In genomic region chr11:60831143-60831500, GRCh38 we compare ENCODE assay signal across 8 cellular contexts. TPM values are rescaled to one million over a fixed set of nuclear protein-coding genes. Genes with fewer than 3 reads are reported as not detected.
DNase-seq lines count a peak whose midpoint lies in the region; ATAC-seq and TF ChIP-seq lines count a peak whose summit lies in the region.

No MANE protein-coding gene starts in this region.

- no peak overlapping the region for H3K27ac Mint-ChIP-seq in WTC11

- no peaks in the 10 kb centered on the region for H3K9me3 Mint-ChIP-seq in WTC11

- in situ Hi-C loops in T47D (cut with HindIII; ENCODE audit: low pct_unique_long_range_greater_than_20kb, low sequenced_read_pairs): no loop called here

- peak; percentile 93 for TF ChIP-seq CTCF in GM10266 (IDR thresholded peaks at IDR 0.05; ENCODE audit: control insufficient read depth, insufficient read depth, low read depth, missing control alignments)
- peak; percentile 90 for TF ChIP-seq CTCF in WTC11 (IDR thresholded peaks at IDR 0.05)

- peak overlapping the region; percentile 22; the same call in 1 of the 2 replicates for H3K4me3 Mint-ChIP-seq in WTC11

- CTCF ChIA-PET in WTC11 (lab: Charles Lee): interaction anchor here (0.5 to 7.6 kb wide), 33 partner anchors 9 to 314 kb away, joined by 3 to 277 read pairs (median 5); partner anchors contain the start of genes PRPF19, PTGDR2, TMEM109 and ZP1

- peak; percentile 66 for ATAC-seq in HG02885 (IDR thresholded peaks at IDR 0.05; ENCODE audit: poor library complexity, unreplicated experiment)
- ATAC-seq in WTC11: peak; percentile 95
- no peak for ATAC-seq in HG03457 (IDR thresholded peaks at IDR 0.05; ENCODE audit: unreplicated experiment)

- POLR2A ChIA-PET in WTC11 (lab: Charles Lee): interaction anchor here (0.8 kb wide), 1 partner anchor 56 kb away, joined by 3 read pairs; no protein-coding TSS in a partner anchor

- peak; percentile 79 for DNase-seq in GM10266 (ENCODE audit: extremely low spot score)
- DNase-seq in NCI-H2171 treated with DMSO at 0.1 percent for 48 hours (lab: John Stamatoyannopoulos, UW): peak; percentile 88
- peak; percentile 83 for DNase-seq in WTC11 (ENCODE audit: low spot score)
- DNase-seq in T47D (ENCODE audit: low read depth in 1 of 2, low spot score in 1 of 2): peak; percentile 84 to 92
- DNase-seq in islet precursor cell: peak; percentile 85
- peak; percentile 60 to 66 (median 63) for DNase-seq in stimulated activated CD4-positive, alpha-beta T cell treated with anti-CD3 and anti-CD28 coated beads, Interleukin-1b, Interleukin-23, amount 100 ng/mL, for 24 hours (ENCODE audit: low read depth in 4 of 4, low spot score in 1 of 4)

- H3K4me1 Mint-ChIP-seq in WTC11: no peaks in the 10 kb centered on the region

- peaks cover 11% of the 10 kb centered on the region for H3K27me3 Mint-ChIP-seq in WTC11 (ENCODE audit: low read depth)

- H3K36me3 Mint-ChIP-seq in WTC11: no peaks in the 10 kb centered on the region

TF ChIP-seq in WTC11, 78 proteins besides CTCF, POLR2A, EP300 and RAD21:
- TF ChIP-seq, protein P1, sequence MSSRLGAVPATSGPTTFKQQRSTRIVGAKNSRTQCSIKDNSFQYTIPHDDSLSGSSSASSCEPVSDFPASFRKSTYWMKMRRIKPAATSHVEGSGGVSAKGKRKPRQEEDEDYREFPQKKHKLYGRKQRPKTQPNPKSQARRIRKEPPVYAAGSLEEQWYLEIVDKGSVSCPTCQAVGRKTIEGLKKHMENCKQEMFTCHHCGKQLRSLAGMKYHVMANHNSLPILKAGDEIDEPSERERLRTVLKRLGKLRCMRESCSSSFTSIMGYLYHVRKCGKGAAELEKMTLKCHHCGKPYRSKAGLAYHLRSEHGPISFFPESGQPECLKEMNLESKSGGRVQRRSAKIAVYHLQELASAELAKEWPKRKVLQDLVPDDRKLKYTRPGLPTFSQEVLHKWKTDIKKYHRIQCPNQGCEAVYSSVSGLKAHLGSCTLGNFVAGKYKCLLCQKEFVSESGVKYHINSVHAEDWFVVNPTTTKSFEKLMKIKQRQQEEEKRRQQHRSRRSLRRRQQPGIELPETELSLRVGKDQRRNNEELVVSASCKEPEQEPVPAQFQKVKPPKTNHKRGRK (CRISPR knock-in tag; IDR thresholded peaks at IDR 0.05; ENCODE audit: borderline replicate concordance): no peak
- TF ChIP-seq TCF7 (CRISPR knock-in tag; IDR thresholded peaks at IDR 0.05; ENCODE audit: low read depth) (no peak), RORB (CRISPR knock-in tag; IDR thresholded peaks at IDR 0.05) (no peak), FOXJ3 (CRISPR knock-in tag; IDR thresholded peaks at IDR 0.05; ENCODE audit: borderline replicate concordance) (no peak), ZNF232 (CRISPR knock-in tag; IDR thresholded peaks at IDR 0.05) (no peak), ARID4B (CRISPR knock-in tag; IDR thresholded peaks at IDR 0.05; ENCODE audit: borderline replicate concordance) (no peak), GRHL2 (CRISPR knock-in tag; IDR thresholded peaks at IDR 0.05; ENCODE audit: insufficient replicate concordance, severe bottlenecking) (no peak), ESRRA (CRISPR knock-in tag; IDR thresholded peaks at IDR 0.05; ENCODE audit: borderline replicate concordance) (no peak), MXD4 (CRISPR knock-in tag; IDR thresholded peaks at IDR 0.05; ENCODE audit: borderline replicate concordance) (no peak)
TF ChIP-seq in WTC11: peak in this region for 0.

RNA-seq across cellular contexts. Expression of gene CCDC86, which starts 10.8 kb away (rescaled TPM):
- 49.4 to 53.5 TPM (median 53.1 TPM) in 3 replicates for total RNA-seq in WTC11 (2021)

RNA-seq across cellular contexts. Expression of gene PTGDR2, which starts 24.6 kb away (rescaled TPM):
- total RNA-seq in WTC11 (2021): 0.07 to 0.14 TPM (median 0.14 TPM) in 3 replicates

RNA-seq across cellular contexts. Expression of gene ZP1, which starts 36.2 kb away (rescaled TPM):
- not detected in 3 replicates for total RNA-seq in WTC11 (2021)

RNA-seq across cellular contexts. Expression of gene MS4A10, which starts 46.0 kb away (rescaled TPM):
- not detected in 3 replicates for total RNA-seq in WTC11 (2021)
